8 cellular contexts compared by ENCODE assay signal in the genomic region with DNA sequence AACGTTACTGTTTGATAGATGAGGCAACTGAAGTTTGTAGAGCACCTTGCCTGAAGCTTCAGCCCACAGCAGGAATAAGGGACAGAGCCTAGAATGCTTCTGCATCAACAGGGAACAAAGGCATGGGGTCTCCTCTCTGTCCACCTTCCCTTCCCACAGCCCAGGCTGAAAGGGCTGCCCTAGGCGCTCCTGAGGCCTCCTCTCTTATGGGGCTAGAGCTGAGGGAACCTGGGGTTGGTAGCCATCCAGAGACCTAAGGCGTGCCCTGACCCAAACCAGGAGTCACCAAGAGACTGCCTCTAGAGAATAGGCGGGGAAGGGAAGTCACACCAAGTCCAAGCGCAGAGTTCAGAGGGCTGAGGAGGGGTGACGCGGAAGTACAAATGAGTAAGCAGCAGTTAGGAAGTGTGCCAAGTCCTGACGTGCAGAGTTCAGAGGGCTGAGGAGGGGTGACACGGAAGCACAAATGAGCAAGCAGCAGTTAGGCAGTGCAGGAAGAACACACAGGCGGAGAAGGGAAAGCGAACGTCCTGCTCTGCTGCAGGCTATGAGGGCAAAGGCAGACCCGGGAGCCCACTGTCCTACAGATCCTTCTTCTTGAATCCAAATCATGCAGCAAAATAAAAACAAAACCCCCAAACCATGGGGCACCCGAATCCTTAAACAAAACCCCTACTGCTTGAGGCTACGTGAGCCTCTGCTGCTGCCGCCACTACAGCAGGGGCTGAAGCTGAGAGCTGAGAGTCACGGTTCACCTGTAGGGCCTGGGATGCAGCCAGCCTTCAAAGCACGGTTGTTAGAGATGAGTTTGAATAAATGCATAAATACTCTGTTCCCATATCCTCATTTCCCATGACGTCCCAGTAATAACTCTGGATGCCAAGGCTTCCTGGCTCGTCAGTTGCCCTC. TPM values are rescaled to one million over a fixed set of nuclear protein-coding genes. Genes with fewer than 3 reads are reported as not detected.
DNase-seq lines count a peak whose midpoint lies in the region; ATAC-seq, FAIRE-seq and TF ChIP-seq lines count a peak whose summit lies in the region.

No MANE protein-coding gene starts in this region.

- FAIRE-seq in HTR-8/SVneo (lab: Jason Lieb, UNC) = no peak
- FAIRE-seq in K562 (lab: Jason Lieb, UNC) = peak; percentile 99
- peak; percentile 47 for FAIRE-seq in kidney (lab: Jason Lieb, UNC)

- CTCF ChIA-PET in A673 (lab: Charles Lee) (no interaction called here), K562 (lab: Yijun Ruan, JAX; ENCODE audit: low intra/inter-chr PET ratio) (no interaction called here)

- TF ChIP-seq CTCF in A673 (conservative IDR thresholded peaks at IDR 0.05; ENCODE audit: low read depth, low read length) (no peak), K562 (IDR thresholded peaks at IDR 0.05 in 2 of 3, conservative IDR thresholded peaks at IDR 0.05 in 1 of 3; ENCODE audit: insufficient read depth in 2 of 3, low read depth in 1 of 3, low read length in 3 of 3) (no peak), kidney (IDR thresholded peaks at IDR 0.05; ENCODE audit: borderline replicate concordance, extremely low read depth, insufficient read depth) (no peak)

- TF ChIP-seq EP300 in K562 (IDR thresholded peaks at IDR 0.05; ENCODE audit: low read length) = peak; percentile 61; the same call in 1 of the 2 replicates

- intact Hi-C loops in A673 (cut with micrococcal nuclease; ENCODE audit: unreplicated experiment) (loop anchor here (5.0 to 10.0 kb wide), 2 partner anchors 173 to 261 kb away; no protein-coding TSS in a partner anchor), K562 (cut with micrococcal nuclease) (loop anchor here (1.0 to 10.0 kb wide), 5 partner anchors 16 to 693 kb away; partner anchors contain the start of genes APRT and ZNF778), kidney (cut with DNase I) (loop anchor here (10.0 kb wide), 1 partner anchor 171 kb away; no protein-coding TSS in a partner anchor)

- H3K9ac ChIP-seq in K562 (ENCODE audit: insufficient read depth in 1 of 2, low read depth in 2 of 2, low read length in 2 of 2) (peak overlapping the region; percentile 89 to 93), kidney (ENCODE audit: low read length in 2 of 2) (peak overlapping the region in 1 of 2 donors; percentile 37)

- no peaks in the 10 kb centered on the region for H3K27me3 ChIP-seq in A673 (replicated peaks; ENCODE audit: insufficient read depth, low read depth, low read length, poor library complexity)
- no peaks in the 10 kb centered on the region; a peak in 1 of 5 replicates for H3K27me3 ChIP-seq in K562 (ENCODE audit: control insufficient read depth in 2 of 2, insufficient read depth in 2 of 2, low read length in 2 of 2)

- H3K4me3 ChIP-seq in A673 (ENCODE audit: low read depth, low read length, poor library complexity, severe bottlenecking) = no peak overlapping the region
- H3K4me3 ChIP-seq in K562 = peak overlapping the region; percentile 15; the same call in 1 of the 2 replicates
- peak overlapping the region; percentile 26 to 38 for H3K4me3 ChIP-seq in kidney (ENCODE audit: low read length in 2 of 2)

- H3K27ac ChIP-seq in A673 (ENCODE audit: low read depth, low read length, poor library complexity, severe bottlenecking) (no peak overlapping the region), K562 (ENCODE audit: extremely low read depth, low read depth, low read length) (peak overlapping the region; percentile 90), kidney (ENCODE audit: low read depth in 2 of 2, low read length in 2 of 2) (peak overlapping the region; percentile 68 to 77)

- 6% methylated on average over 20 of the region's 20 CpGs for WGBS in K562 (ENCODE audit: insufficient coverage, low coverage, missing lambda C conversion rate)

- in situ Hi-C loops in GM18951 (cut with MboI; ENCODE audit: low sequenced_read_pairs, unreplicated experiment) (no loop called here), K562 (cut with MboI) (no loop called here)

- H4K20me1 ChIP-seq in K562 (replicated peaks; ENCODE audit: control insufficient read depth, insufficient read depth, low read length) = no peaks in the 10 kb centered on the region; the same call in 1 of the 2 replicates

- DNase-seq in A673 (ENCODE audit: low spot score) (peak; percentile 33), HTR-8/SVneo (ENCODE audit: insufficient read length, low spot score) (peak; percentile 62), T1000 (lab: John Stamatoyannopoulos, UW) (peak; percentile 66), K562 (ENCODE audit: extremely low read depth in 1 of 4, low spot score in 3 of 4) (peak; percentile 72 to 99 (median 80)), kidney (peak; percentile 96)
- peak; percentile 93 for DNase-seq in stimulated activated CD4-positive, alpha-beta T cell treated with anti-CD3 and anti-CD28 coated beads, Interleukin-15, amount 100 ng/mL, for 24 hours

- H3K9me3 ChIP-seq in A673 (ENCODE audit: low read depth, low read length, poor library complexity, severe bottlenecking) (no peaks in the 10 kb centered on the region), K562 (replicated peaks; ENCODE audit: control insufficient read depth, insufficient read depth, low read depth, low read length) (no peaks in the 10 kb centered on the region), kidney (ENCODE audit: control insufficient read depth in 1 of 2, low read length in 2 of 2) (no peaks in the 10 kb centered on the region)

- POLR2A ChIA-PET in A673 (lab: Charles Lee; ENCODE audit: low non-redundant PET) (no interaction called here), K562 (lab: Yijun Ruan, JAX) (interaction anchor here (0.6 to 1.7 kb wide), 3 partner anchors 13 to 148 kb away, joined by 3 to 6 read pairs (median 4); no protein-coding TSS in a partner anchor)

- peak in 1 of 2 experiments; percentile 23; a peak in 1 of 4 replicates for TF ChIP-seq RAD21 in K562 (CRISPR knock-in tag; conservative IDR thresholded peaks at IDR 0.05 in 1 of 2, IDR thresholded peaks at IDR 0.05 in 1 of 2)

- peak overlapping the region; percentile 84 for H2AFZ ChIP-seq in K562 (ENCODE audit: low read depth, low read length)

- BruUV-seq in A673 (replicated peaks; lab: Mats Ljungman, UMichigan) (no TSS peak), K562 (replicated peaks; lab: Mats Ljungman, UMichigan) (no TSS peak)

- H3K4me1 ChIP-seq in A673 (ENCODE audit: insufficient read depth, low read length, poor library complexity, severe bottlenecking) (peaks cover 21% of the 10 kb centered on the region), K562 (replicated peaks in 1 of 2; ENCODE audit: control insufficient read depth in 2 of 2, insufficient read depth in 2 of 2, low read length in 2 of 2) (peaks cover 36 to 75% of the 10 kb centered on the region in 2 experiments; a peak in 4 of 5 replicates), kidney (ENCODE audit: control insufficient read depth in 1 of 2, insufficient read depth in 1 of 2, low read depth in 1 of 2, low read length in 2 of 2) (peaks cover 11 to 30% of the 10 kb centered on the region in 2 donors)

- peaks cover 47% of the 10 kb centered on the region for H3K79me2 ChIP-seq in K562 (ENCODE audit: control insufficient read depth, insufficient read depth, low read length)

- TF ChIP-seq POLR2A in GM18951 (IDR thresholded peaks at IDR 0.05; ENCODE audit: extremely low read depth, insufficient read depth, insufficient read length) (peak; percentile 73), K562 (conservative IDR thresholded peaks at IDR 0.05) (peak; percentile 94)

- H3K36me3 ChIP-seq in A673 (ENCODE audit: insufficient read depth, low read length, poor library complexity, severe bottlenecking) (peaks cover 3% of the 10 kb centered on the region), K562 (ENCODE audit: control insufficient read depth, insufficient read depth, low read length) (peaks cover 2% of the 10 kb centered on the region; the same call in 2 of the 3 replicates), kidney (ENCODE audit: control insufficient read depth in 1 of 2, insufficient read depth in 2 of 2, low read length in 2 of 2) (peaks cover 0 to 2% of the 10 kb centered on the region in 2 donors)

- H3K4me2 ChIP-seq in K562 (ENCODE audit: insufficient read depth, low read length) = peak overlapping the region; percentile 84

- H3K9me1 ChIP-seq in K562 (ENCODE audit: control insufficient read depth, insufficient read depth, low read length) = no peaks in the 10 kb centered on the region

- ATAC-seq in K562 (peak; percentile 67), HG03565 (IDR thresholded peaks at IDR 0.05; ENCODE audit: unreplicated experiment) (no peak)

RNA-seq across cellular contexts. Expression of gene SPG7, which starts 2.7 kb away (rescaled TPM):
- 100 and 113 TPM in 2 replicates for total RNA-seq in A673 (2021)
- total RNA-seq in K562 (2011; cell fraction: chromatin; rRNA removed; ENCODE audit: low replicate concordance) = 538 and 821 TPM in 2 replicates
- total RNA-seq in K562 (2011; cell fraction: nucleolus; rRNA removed) = 360 and 372 TPM in 2 replicates
- total RNA-seq in K562 (2011; cell fraction: nucleoplasm; rRNA removed) = 370 and 431 TPM in 2 replicates
- total RNA-seq in K562 (2014; rRNA removed) = 67.4 and 136 TPM in 2 replicates
- 37.3 and 41.2 TPM in 2 replicates for total RNA-seq in K562 (2014; rRNA removed; fragmentation: Illumina TruSeq; extraction: Trizol)
- total RNA-seq in K562 (2015; rRNA removed; fragmentation: Illumina TruSeq; extraction: Trizol) = 51.9 and 55.5 TPM in 2 replicates
- 74.8 and 75.4 TPM in 2 replicates for total RNA-seq in K562 (2021)
- 44.2 and 53.2 TPM in 2 replicates for polyA plus RNA-seq in K562 (2011; rRNA removed)
- polyA plus RNA-seq in K562 (2011; cell fraction: cytosol; rRNA removed) = 33.7 and 35.7 TPM in 2 replicates
- polyA plus RNA-seq in K562 (2011; cell fraction: nucleus; rRNA removed) = 243 and 279 TPM in 2 replicates
- 41.5 and 49.6 TPM in 2 replicates for polyA plus RNA-seq in K562 (2012)
- 49.2 and 49.4 TPM in 2 replicates for polyA plus RNA-seq in K562 (2014; fragmentation: Illumina TruSeq; extraction: Trizol)
- polyA plus RNA-seq in K562 (2014; fragmentation: Nextera tagmentation; extraction: Ambion mirVana) = 1 to 10 TPM; 5.8 to 7.0 TPM
- polyA plus RNA-seq in K562 (2014; rRNA removed) = 62.6 and 89.1 TPM in 2 replicates
- 44.3 and 53.3 TPM in 2 replicates for polyA minus RNA-seq in K562 (2011; rRNA and poly(A)+ RNA removed)
- 30.5 and 50.1 TPM in 2 replicates for polyA minus RNA-seq in K562 (2011; cell fraction: cytosol; rRNA and poly(A)+ RNA removed)
- 79.4 and 87.9 TPM in 2 replicates for polyA minus RNA-seq in K562 (2011; cell fraction: nucleus; rRNA and poly(A)+ RNA removed)
- 108 TPM for total RNA-seq in kidney
- 71.0 TPM for polyA plus RNA-seq in kidney (ENCODE audit: insufficient read depth, low read depth, low replicate concordance)

RNA-seq across cellular contexts. Expression of gene ANKRD11, which starts 15.1 kb away (rescaled TPM):
- 217 and 248 TPM in 2 replicates for total RNA-seq in A673 (2021)
- 521 and 557 TPM in 2 replicates for total RNA-seq in K562 (2011; cell fraction: chromatin; rRNA removed; ENCODE audit: low replicate concordance)
- 219 and 271 TPM in 2 replicates for total RNA-seq in K562 (2011; cell fraction: nucleolus; rRNA removed)
- 280 and 307 TPM in 2 replicates for total RNA-seq in K562 (2011; cell fraction: nucleoplasm; rRNA removed)
- total RNA-seq in K562 (2014; rRNA removed) = 49.2 and 58.7 TPM in 2 replicates
- total RNA-seq in K562 (2014; rRNA removed; fragmentation: Illumina TruSeq; extraction: Trizol) = 25.4 and 31.7 TPM in 2 replicates
- 26.9 and 27.6 TPM in 2 replicates for total RNA-seq in K562 (2015; rRNA removed; fragmentation: Illumina TruSeq; extraction: Trizol)
- total RNA-seq in K562 (2021) = 114 and 126 TPM in 2 replicates
- polyA plus RNA-seq in K562 (2011; rRNA removed) = 24.1 and 24.5 TPM in 2 replicates
- polyA plus RNA-seq in K562 (2011; cell fraction: cytosol; rRNA removed) = 24.1 and 43.3 TPM in 2 replicates
- polyA plus RNA-seq in K562 (2011; cell fraction: nucleus; rRNA removed) = 82.4 and 115 TPM in 2 replicates
- polyA plus RNA-seq in K562 (2012) = 58.0 and 101 TPM in 2 replicates
- polyA plus RNA-seq in K562 (2014; fragmentation: Illumina TruSeq; extraction: Trizol) = 41.9 and 66.8 TPM in 2 replicates
- 1 to 10 TPM; 4.7 to 5.4 TPM for polyA plus RNA-seq in K562 (2014; fragmentation: Nextera tagmentation; extraction: Ambion mirVana)
- polyA plus RNA-seq in K562 (2014; rRNA removed) = 75.6 and 83.7 TPM in 2 replicates
- 22.7 and 27.7 TPM in 2 replicates for polyA minus RNA-seq in K562 (2011; rRNA and poly(A)+ RNA removed)
- 41.4 and 57.3 TPM in 2 replicates for polyA minus RNA-seq in K562 (2011; cell fraction: cytosol; rRNA and poly(A)+ RNA removed)
- polyA minus RNA-seq in K562 (2011; cell fraction: nucleus; rRNA and poly(A)+ RNA removed) = 37.2 and 51.5 TPM in 2 replicates
- 154 TPM for total RNA-seq in kidney
- 36.2 TPM for polyA plus RNA-seq in kidney (ENCODE audit: insufficient read depth, low read depth, low replicate concordance)

RNA-seq across cellular contexts. Expression of gene RPL13, which starts 55.0 kb away (rescaled TPM):
- total RNA-seq in A673 (2021) = 2,140 and 2,205 TPM in 2 replicates
- total RNA-seq in K562 (2011; cell fraction: chromatin; rRNA removed; ENCODE audit: low replicate concordance) = 190 and 375 TPM in 2 replicates
- 1,145 and 1,282 TPM in 2 replicates for total RNA-seq in K562 (2011; cell fraction: nucleolus; rRNA removed)
- total RNA-seq in K562 (2011; cell fraction: nucleoplasm; rRNA removed) = 741 and 1,472 TPM in 2 replicates
- total RNA-seq in K562 (2014; rRNA removed) = 6,042 and 8,261 TPM in 2 replicates
- 916 and 1,208 TPM in 2 replicates for total RNA-seq in K562 (2014; rRNA removed; fragmentation: Illumina TruSeq; extraction: Trizol)
- total RNA-seq in K562 (2015; rRNA removed; fragmentation: Illumina TruSeq; extraction: Trizol) = 2,074 and 2,169 TPM in 2 replicates
- total RNA-seq in K562 (2021) = 2,859 and 3,283 TPM in 2 replicates
- polyA plus RNA-seq in K562 (2011; rRNA removed) = 1,633 and 2,887 TPM in 2 replicates
- 3,426 and 8,334 TPM in 2 replicates for polyA plus RNA-seq in K562 (2011; cell fraction: cytosol; rRNA removed)
- polyA plus RNA-seq in K562 (2011; cell fraction: nucleus; rRNA removed) = 2,104 and 2,686 TPM in 2 replicates
- 2,765 and 5,488 TPM in 2 replicates for polyA plus RNA-seq in K562 (2012)
- polyA plus RNA-seq in K562 (2014; fragmentation: Illumina TruSeq; extraction: Trizol) = 1,258 and 1,518 TPM in 2 replicates
- polyA plus RNA-seq in K562 (2014; fragmentation: Nextera tagmentation; extraction: Ambion mirVana) = 100 to 1,000 TPM; 227 to 348 TPM
- polyA plus RNA-seq in K562 (2014; rRNA removed) = 4,293 and 4,381 TPM in 2 replicates
- polyA minus RNA-seq in K562 (2011; rRNA and poly(A)+ RNA removed) = 413 and 474 TPM in 2 replicates
- polyA minus RNA-seq in K562 (2011; cell fraction: cytosol; rRNA and poly(A)+ RNA removed) = 1,370 and 2,343 TPM in 2 replicates
- 505 and 641 TPM in 2 replicates for polyA minus RNA-seq in K562 (2011; cell fraction: nucleus; rRNA and poly(A)+ RNA removed)
- total RNA-seq in kidney = 1,694 TPM
- polyA plus RNA-seq in kidney (ENCODE audit: insufficient read depth, low read depth, low replicate concordance) = 3,146 TPM

Comparison
In these comparisons a context has a peak if more than half of its experiments do, and no peak if none do; other contexts are left out.
1. DNase-seq: peak in every context shown above with its lines; median percentile 96 in kidney; 93 in stimulated activated CD4-positive, alpha-beta T cell treated with anti-CD3 and anti-CD28 coated beads, Interleukin-15, amount 100 ng/mL, for 24 hours; 80 in K562; 66 in T1000; 62 in HTR-8/SVneo; 33 in A673.